ENCODE assay signal across 1 cellular context in the genomic region with DNA sequence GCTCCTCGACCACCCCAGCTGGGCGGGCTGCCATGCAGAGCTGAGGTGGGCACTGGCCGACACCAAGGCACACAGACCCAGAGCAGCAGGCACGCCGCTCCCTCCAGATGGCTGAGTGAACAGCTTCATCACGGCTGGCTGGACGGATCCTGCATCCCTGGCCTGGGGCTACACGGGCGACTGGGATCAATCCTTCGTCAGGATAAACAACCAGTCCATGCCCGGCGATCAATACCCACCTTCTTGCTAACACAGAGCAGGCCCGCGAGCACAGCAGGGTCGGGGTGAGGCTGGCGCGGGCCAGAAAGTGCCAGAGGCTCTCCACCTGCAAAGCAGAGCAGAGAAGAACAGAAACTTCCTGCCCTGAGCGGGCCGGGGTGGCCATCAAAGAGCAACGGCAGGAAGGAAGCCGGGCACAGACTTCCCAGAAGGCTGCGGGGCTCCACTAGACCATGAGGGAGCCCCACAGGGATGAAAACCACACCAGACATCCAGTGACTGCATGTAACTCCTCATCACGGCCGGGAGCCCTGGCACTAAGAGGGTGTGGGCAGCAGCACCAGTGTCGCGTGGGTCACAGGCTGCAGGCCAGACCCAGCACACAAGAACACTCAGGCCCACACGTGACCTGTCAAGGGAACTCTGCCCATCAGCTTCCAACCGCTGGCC.
TF ChIP-seq lines count a peak whose summit lies in the region.

No MANE protein-coding gene starts in this region.

TF ChIP-seq in SK-N-SH, 30 proteins besides CTCF, POLR2A, EP300 and RAD21 (continued from another document):
- TF ChIP-seq TEAD4 (IDR thresholded peaks at IDR 0.05; ENCODE audit: borderline replicate concordance, insufficient read depth) (no peak), TCF12 (IDR thresholded peaks at IDR 0.05) (no peak), JUND (IDR thresholded peaks at IDR 0.05) (no peak), YY1 (IDR thresholded peaks at IDR 0.05; ENCODE audit: low read depth) (no peak), FOSL2 (IDR thresholded peaks at IDR 0.05; ENCODE audit: borderline replicate concordance, low read depth) (no peak), NRF1 (IDR thresholded peaks at IDR 0.05; ENCODE audit: low read depth, low read length) (no peak), POLR2AphosphoS5 (IDR thresholded peaks at IDR 0.05; ENCODE audit: low read depth, low read length) (no peak), TAF1 (IDR thresholded peaks at IDR 0.05; ENCODE audit: borderline replicate concordance, low read depth, low read length) (no peak), CHD2 (IDR thresholded peaks at IDR 0.05; ENCODE audit: low read length, partially characterized antibody) (no peak), RCOR1 (IDR thresholded peaks at IDR 0.05; ENCODE audit: low read length) (peak; percentile 48), MEF2A (IDR thresholded peaks at IDR 0.05; ENCODE audit: borderline replicate concordance, low read depth) (no peak), FOXM1 (IDR thresholded peaks at IDR 0.05; ENCODE audit: low read depth) (no peak), GATA2 (CRISPR knock-in tag; IDR thresholded peaks at IDR 0.05) (peak; percentile 40; the same call in 1 of the 2 replicates), EZH2phosphoT487 (IDR thresholded peaks at IDR 0.05; ENCODE audit: borderline replicate concordance, low read depth) (no peak), NFIC (IDR thresholded peaks at IDR 0.05; ENCODE audit: borderline replicate concordance) (no peak), SIN3A (IDR thresholded peaks at IDR 0.05; ENCODE audit: borderline replicate concordance, low read depth, low read length) (no peak), RFX5 (IDR thresholded peaks at IDR 0.05; ENCODE audit: low read length) (no peak), GABPA (IDR thresholded peaks at IDR 0.05; ENCODE audit: low read depth) (no peak), RXRA (IDR thresholded peaks at IDR 0.05; ENCODE audit: borderline replicate concordance, low read depth) (no peak)
- TF ChIP-seq, protein P1, sequence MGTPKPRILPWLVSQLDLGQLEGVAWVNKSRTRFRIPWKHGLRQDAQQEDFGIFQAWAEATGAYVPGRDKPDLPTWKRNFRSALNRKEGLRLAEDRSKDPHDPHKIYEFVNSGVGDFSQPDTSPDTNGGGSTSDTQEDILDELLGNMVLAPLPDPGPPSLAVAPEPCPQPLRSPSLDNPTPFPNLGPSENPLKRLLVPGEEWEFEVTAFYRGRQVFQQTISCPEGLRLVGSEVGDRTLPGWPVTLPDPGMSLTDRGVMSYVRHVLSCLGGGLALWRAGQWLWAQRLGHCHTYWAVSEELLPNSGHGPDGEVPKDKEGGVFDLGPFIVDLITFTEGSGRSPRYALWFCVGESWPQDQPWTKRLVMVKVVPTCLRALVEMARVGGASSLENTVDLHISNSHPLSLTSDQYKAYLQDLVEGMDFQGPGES (IDR thresholded peaks at IDR 0.05; ENCODE audit: low read depth, low read length): no peak
- TF ChIP-seq, protein P2, sequence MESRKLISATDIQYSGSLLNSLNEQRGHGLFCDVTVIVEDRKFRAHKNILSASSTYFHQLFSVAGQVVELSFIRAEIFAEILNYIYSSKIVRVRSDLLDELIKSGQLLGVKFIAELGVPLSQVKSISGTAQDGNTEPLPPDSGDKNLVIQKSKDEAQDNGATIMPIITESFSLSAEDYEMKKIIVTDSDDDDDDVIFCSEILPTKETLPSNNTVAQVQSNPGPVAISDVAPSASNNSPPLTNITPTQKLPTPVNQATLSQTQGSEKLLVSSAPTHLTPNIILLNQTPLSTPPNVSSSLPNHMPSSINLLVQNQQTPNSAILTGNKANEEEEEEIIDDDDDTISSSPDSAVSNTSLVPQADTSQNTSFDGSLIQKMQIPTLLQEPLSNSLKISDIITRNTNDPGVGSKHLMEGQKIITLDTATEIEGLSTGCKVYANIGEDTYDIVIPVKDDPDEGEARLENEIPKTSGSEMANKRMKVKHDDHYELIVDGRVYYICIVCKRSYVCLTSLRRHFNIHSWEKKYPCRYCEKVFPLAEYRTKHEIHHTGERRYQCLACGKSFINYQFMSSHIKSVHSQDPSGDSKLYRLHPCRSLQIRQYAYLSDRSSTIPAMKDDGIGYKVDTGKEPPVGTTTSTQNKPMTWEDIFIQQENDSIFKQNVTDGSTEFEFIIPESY (IDR thresholded peaks at IDR 0.05; ENCODE audit: borderline replicate concordance, low read depth): no peak
- TF ChIP-seq, protein P3, sequence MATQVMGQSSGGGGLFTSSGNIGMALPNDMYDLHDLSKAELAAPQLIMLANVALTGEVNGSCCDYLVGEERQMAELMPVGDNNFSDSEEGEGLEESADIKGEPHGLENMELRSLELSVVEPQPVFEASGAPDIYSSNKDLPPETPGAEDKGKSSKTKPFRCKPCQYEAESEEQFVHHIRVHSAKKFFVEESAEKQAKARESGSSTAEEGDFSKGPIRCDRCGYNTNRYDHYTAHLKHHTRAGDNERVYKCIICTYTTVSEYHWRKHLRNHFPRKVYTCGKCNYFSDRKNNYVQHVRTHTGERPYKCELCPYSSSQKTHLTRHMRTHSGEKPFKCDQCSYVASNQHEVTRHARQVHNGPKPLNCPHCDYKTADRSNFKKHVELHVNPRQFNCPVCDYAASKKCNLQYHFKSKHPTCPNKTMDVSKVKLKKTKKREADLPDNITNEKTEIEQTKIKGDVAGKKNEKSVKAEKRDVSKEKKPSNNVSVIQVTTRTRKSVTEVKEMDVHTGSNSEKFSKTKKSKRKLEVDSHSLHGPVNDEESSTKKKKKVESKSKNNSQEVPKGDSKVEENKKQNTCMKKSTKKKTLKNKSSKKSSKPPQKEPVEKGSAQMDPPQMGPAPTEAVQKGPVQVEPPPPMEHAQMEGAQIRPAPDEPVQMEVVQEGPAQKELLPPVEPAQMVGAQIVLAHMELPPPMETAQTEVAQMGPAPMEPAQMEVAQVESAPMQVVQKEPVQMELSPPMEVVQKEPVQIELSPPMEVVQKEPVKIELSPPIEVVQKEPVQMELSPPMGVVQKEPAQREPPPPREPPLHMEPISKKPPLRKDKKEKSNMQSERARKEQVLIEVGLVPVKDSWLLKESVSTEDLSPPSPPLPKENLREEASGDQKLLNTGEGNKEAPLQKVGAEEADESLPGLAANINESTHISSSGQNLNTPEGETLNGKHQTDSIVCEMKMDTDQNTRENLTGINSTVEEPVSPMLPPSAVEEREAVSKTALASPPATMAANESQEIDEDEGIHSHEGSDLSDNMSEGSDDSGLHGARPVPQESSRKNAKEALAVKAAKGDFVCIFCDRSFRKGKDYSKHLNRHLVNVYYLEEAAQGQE (IDR thresholded peaks at IDR 0.05; ENCODE audit: low read depth, low read length): no peak
- TF ChIP-seq, protein P4, sequence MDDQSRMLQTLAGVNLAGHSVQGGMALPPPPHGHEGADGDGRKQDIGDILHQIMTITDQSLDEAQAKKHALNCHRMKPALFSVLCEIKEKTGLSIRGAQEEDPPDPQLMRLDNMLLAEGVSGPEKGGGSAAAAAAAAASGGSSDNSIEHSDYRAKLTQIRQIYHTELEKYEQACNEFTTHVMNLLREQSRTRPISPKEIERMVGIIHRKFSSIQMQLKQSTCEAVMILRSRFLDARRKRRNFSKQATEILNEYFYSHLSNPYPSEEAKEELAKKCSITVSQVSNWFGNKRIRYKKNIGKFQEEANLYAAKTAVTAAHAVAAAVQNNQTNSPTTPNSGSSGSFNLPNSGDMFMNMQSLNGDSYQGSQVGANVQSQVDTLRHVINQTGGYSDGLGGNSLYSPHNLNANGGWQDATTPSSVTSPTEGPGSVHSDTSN (IDR thresholded peaks at IDR 0.05): no peak
